ENCODE assay signal across 8 cellular contexts in the genomic region with DNA sequence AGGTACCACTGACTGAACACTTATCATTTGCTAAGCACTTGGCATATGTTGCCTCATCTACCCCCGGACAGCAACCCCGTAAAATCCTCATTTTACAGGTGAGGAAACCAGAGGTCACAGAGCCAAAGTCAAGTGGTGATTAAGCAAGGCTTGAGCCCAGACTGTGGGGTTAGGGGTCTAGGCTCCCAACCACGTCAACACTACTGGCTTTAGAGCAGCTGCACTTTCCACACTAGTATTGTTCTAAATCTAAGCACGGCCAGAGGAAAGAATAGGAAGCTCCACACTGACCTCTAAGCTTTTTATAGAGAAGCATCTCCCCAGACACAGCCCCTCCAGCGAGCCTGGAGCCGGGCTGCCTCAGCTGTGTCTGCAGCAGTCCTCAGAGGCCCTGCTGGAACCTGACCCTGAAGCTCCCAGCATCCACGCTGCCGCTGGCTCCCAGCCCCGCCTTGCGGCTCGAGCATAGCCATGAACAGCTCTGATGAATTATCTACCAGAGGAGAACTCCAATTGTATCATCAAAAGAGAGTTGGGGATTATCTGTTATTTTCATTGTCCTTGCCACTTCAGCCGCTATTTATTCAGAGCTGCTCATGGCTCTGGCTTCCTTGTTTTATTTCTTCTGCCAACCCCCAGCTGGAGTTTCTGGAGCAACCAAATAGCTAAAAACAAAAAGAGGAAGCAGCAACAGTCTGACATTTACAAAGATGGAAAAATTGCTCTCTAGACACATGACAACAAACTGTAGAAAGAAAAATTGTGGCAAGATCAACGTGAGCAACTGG.
DNase-seq lines count a peak whose midpoint lies in the region; ATAC-seq and TF ChIP-seq lines count a peak whose summit lies in the region.

No MANE protein-coding gene starts in this region.

- ATAC-seq in left colon (peak; percentile 36), HG03159 (IDR thresholded peaks at IDR 0.05; ENCODE audit: unreplicated experiment) (no peak), GM21360 (IDR thresholded peaks at IDR 0.05; ENCODE audit: unreplicated experiment) (no peak)

- no peak for TF ChIP-seq EP300 in stomach (IDR thresholded peaks at IDR 0.05)

- no peaks in the 10 kb centered on the region for H3K27me3 ChIP-seq in stomach

- H3K4me3 ChIP-seq in stomach: no peak overlapping the region

- TF ChIP-seq POLR2A in stomach (IDR thresholded peaks at IDR 0.05): no peak

- no peak for TF ChIP-seq CTCF in stomach (IDR thresholded peaks at IDR 0.05)

- H3K36me3 ChIP-seq in stomach: no peaks in the 10 kb centered on the region

- H3K27ac ChIP-seq in stomach: peak overlapping the region; percentile 34 to 87 (median 84)

- no peaks in the 10 kb centered on the region for H3K9me3 ChIP-seq in stomach

- H3K4me1 ChIP-seq in stomach: peaks cover 16 to 83% (median 52%) of the 10 kb centered on the region in 4 donors

- DNase-seq in AG20443 (ENCODE audit: low spot score) (peak; percentile 72), NCI-H1092 treated with DMSO at 0.1 percent for 48 hours (lab: John Stamatoyannopoulos, UW) (peak; percentile 48), anterior cingulate cortex (lab: John Stamatoyannopoulos, UW) (peak in 56 of 58 donors; percentile 8 to 85 (median 70)), left colon (peak; percentile 62 to 75), stomach (peak; percentile 33), NCI-H128 (lab: John Stamatoyannopoulos, UW; ENCODE audit: unreplicated experiment) (no peak)

- WGBS in stomach, 5 donors: 57 to 71% (median 67%) methylated on average over 13 of the region's 13 CpGs

- intact Hi-C loops in left colon (cut with DNase I, micrococcal nuclease): no loop called here
- intact Hi-C loops in stomach (cut with DNase I; ENCODE audit: low total_unique reads): no loop called here
